ENCODE assay signal across 15 cellular contexts in genomic region chr16:82776466-82777146, GRCh38.
DNase-seq lines count a peak whose midpoint lies in the region; ATAC-seq, FAIRE-seq and TF ChIP-seq lines count a peak whose summit lies in the region.
"Had no signal": no experiment of that assay in that cellular context is flagged by ENCODE, and none has a peak within 500 bp of the region (broad histone marks: within the 10 kb centered on the region; RNA-seq: fewer than 3 reads in every experiment).

No MANE protein-coding gene starts in this region.

- peaks cover 17% of the 10 kb centered on the region for H3K27me3 ChIP-seq in OCI-LY3 (ENCODE audit: low read depth, low read length)

- H3K27me3 Mint-ChIP-seq in memory B cell, result no peaks in the 10 kb centered on the region

- no peak overlapping the region for H3K9ac ChIP-seq in OCI-LY3 (ENCODE audit: low read length)

- H3K27ac ChIP-seq in OCI-LY3 (ENCODE audit: low read length), result no peak overlapping the region
- H3K27ac ChIP-seq: C4-2B had no signal

- no peaks in the 10 kb centered on the region for H3K79me2 ChIP-seq in OCI-LY3 (ENCODE audit: low read length)

- TF ChIP-seq POLR2A in GM12892 (IDR thresholded peaks at IDR 0.05; ENCODE audit: low read depth, low read length), result no peak

- H3K4me1 Mint-ChIP-seq in memory B cell, result peaks cover 47% of the 10 kb centered on the region

- H3K4me3 Mint-ChIP-seq in memory B cell, result peak overlapping the region; percentile 37

- no peaks in the 10 kb centered on the region for H3K9me3 ChIP-seq in OCI-LY3 (ENCODE audit: insufficient read depth, low read length)

- no peak overlapping the region for H2AFZ ChIP-seq in OCI-LY3 (ENCODE audit: low read depth, low read length)

- peak overlapping the region; percentile 24; the same call in 1 of the 2 replicates for H3K4me2 ChIP-seq in OCI-LY3 (ENCODE audit: low read length)

- H3K27ac Mint-ChIP-seq in memory B cell, result peak overlapping the region; percentile 86
- H3K27ac Mint-ChIP-seq: progenitor cell of endocrine pancreas had no signal

- no peak overlapping the region for H3K4me3 ChIP-seq in OCI-LY3 (ENCODE audit: low read length)

- FAIRE-seq in GM12892 (lab: Jason Lieb, UNC), result peak; percentile 48
- FAIRE-seq: TTC549 had no signal

- ATAC-seq in GM21717 (IDR thresholded peaks at IDR 0.05; ENCODE audit: unreplicated experiment) (peak; percentile 65), memory B cell (ENCODE audit: low read depth) (peak; percentile 87), HG03025 (IDR thresholded peaks at IDR 0.05; ENCODE audit: low FRiP score, unreplicated experiment) (no peak)

- DNase-seq in GM12892 (ENCODE audit: insufficient read length), result no peak
- peak; percentile 28 to 30 for DNase-seq in memory B cell (ENCODE audit: low spot score in 2 of 2)
- no peak for DNase-seq in NCI-H2171 treated with DMSO at 0.1 percent for 48 hours (lab: John Stamatoyannopoulos, UW)
- DNase-seq in activated T-cell treated with anti-CD3 and anti-CD28 coated beads, Interleukin-2, amount 50 U/mL, for 1 hour, result no peak
- DNase-seq in NCI-H2081 (lab: John Stamatoyannopoulos, UW), result no peak
- DNase-seq: activated CD8-positive, alpha-beta memory T cell treated with anti-CD3 and anti-CD28 coated beads, Interleukin-2, amount 50 U/mL, for 48 hours; NCI-H1417; NCI-H748 treated with DMSO at 0.1 percent for 48 hours; Right ventricle myocardium superior had no signal

- H4K20me1 ChIP-seq in OCI-LY3 (ENCODE audit: insufficient read depth, low read length), result no peaks in the 10 kb centered on the region

- TF ChIP-seq CTCF in OCI-LY3 (IDR thresholded peaks at IDR 0.05; ENCODE audit: low read depth, low read length), result no peak

- H3K4me1 ChIP-seq in OCI-LY3 (ENCODE audit: low read length), result peaks cover 7% of the 10 kb centered on the region; the same call in 1 of the 2 replicates

- H3K36me3 Mint-ChIP-seq in memory B cell, result no peaks in the 10 kb centered on the region

- no peaks in the 10 kb centered on the region for H3K36me3 ChIP-seq in OCI-LY3 (replicated peaks; ENCODE audit: low read depth, low read length)

- H3K9me3 Mint-ChIP-seq in memory B cell, result no peaks in the 10 kb centered on the region

Comparison
In these comparisons a context has a peak if more than half of its experiments do, and no peak if none do; other contexts are left out.
1. DNase-seq: peak in memory B cell (2 of 2); none in GM12892 (single experiment), NCI-H2171 treated with DMSO at 0.1 percent for 48 hours (single experiment), activated T-cell treated with anti-CD3 and anti-CD28 coated beads, Interleukin-2, amount 50 U/mL, for 1 hour (single experiment) and NCI-H2081 (0 of 2).